15 cellular contexts compared by ENCODE assay signal in genomic region chr2:134070281-134070731, GRCh38.
"Had no signal": no experiment of that assay in that cellular context is flagged by ENCODE, and none has a peak within 500 bp of the region (broad histone marks: within the 10 kb centered on the region; RNA-seq: fewer than 3 reads in every experiment).

No MANE protein-coding gene starts in this region.

- H3K9me3 ChIP-seq: ascending aorta, ovary, sigmoid colon had no signal

- H3K9me3 Mint-ChIP-seq: activated CD8-positive, alpha-beta T cell treated with anti-CD3 and anti-CD28 coated beads for 36 hours; activated naive CD8-positive, alpha-beta T cell treated with anti-CD3 and anti-CD28 coated beads, Interleukin-2, amount 50 U/mL, for 24 hours; effector memory CD8-positive, alpha-beta T cell; mesothelial cell of epicardium had no signal

- H3K36me3 ChIP-seq: ascending aorta, ovary, sigmoid colon had no signal

- H3K27me3 ChIP-seq: ascending aorta, ovary, sigmoid colon had no signal

- DNase-seq: activated CD4-positive, alpha-beta T cell treated with anti-CD3 and anti-CD28 coated beads for 36 hours; activated CD8-positive, alpha-beta memory T cell treated with anti-CD3 and anti-CD28 coated beads, Interleukin-2, amount 50 U/mL, for 48 hours; activated CD8-positive, alpha-beta T cell treated with anti-CD3 and anti-CD28 coated beads for 36 hours; activated naive CD8-positive, alpha-beta T cell treated with anti-CD3 and anti-CD28 coated beads, Interleukin-2, amount 50 U/mL, for 24 hours; central memory CD4-positive, alpha-beta T cell; effector memory CD8-positive, alpha-beta T cell; hypothalamus; ovary; sigmoid colon; stimulated activated CD4-positive, alpha-beta T cell treated with anti-CD3 and anti-CD28 coated beads, Interleukin-4, amount 100 ng/mL, for 24 hours; stimulated activated naive CD8-positive, alpha-beta T cell treated with anti-CD3 and anti-CD28 coated beads, Interleukin-15, amount 100 ng/mL, for 72 hours had no signal

- H3K4me1 Mint-ChIP-seq: activated CD4-positive, alpha-beta T cell treated with anti-CD3 and anti-CD28 coated beads for 36 hours; activated naive CD8-positive, alpha-beta T cell treated with anti-CD3 and anti-CD28 coated beads, Interleukin-2, amount 50 U/mL, for 24 hours; mesothelial cell of epicardium; stimulated activated naive CD8-positive, alpha-beta T cell treated with anti-CD3 and anti-CD28 coated beads, Interleukin-15, amount 100 ng/mL, for 72 hours had no signal

- H3K27ac Mint-ChIP-seq: activated CD4-positive, alpha-beta T cell treated with anti-CD3 and anti-CD28 coated beads for 36 hours; activated CD8-positive, alpha-beta T cell treated with anti-CD3 and anti-CD28 coated beads for 36 hours; activated naive CD8-positive, alpha-beta T cell treated with anti-CD3 and anti-CD28 coated beads, Interleukin-2, amount 50 U/mL, for 24 hours; effector memory CD8-positive, alpha-beta T cell; mesothelial cell of epicardium; stimulated activated naive CD8-positive, alpha-beta T cell treated with anti-CD3 and anti-CD28 coated beads, Interleukin-15, amount 100 ng/mL, for 72 hours had no signal

- H3K27ac ChIP-seq: ascending aorta, epithelial cell of prostate, ovary, sigmoid colon had no signal

- ATAC-seq: activated CD4-positive, alpha-beta T cell treated with anti-CD3 and anti-CD28 coated beads for 36 hours; activated CD8-positive, alpha-beta T cell treated with anti-CD3 and anti-CD28 coated beads for 36 hours; activated naive CD8-positive, alpha-beta T cell treated with anti-CD3 and anti-CD28 coated beads, Interleukin-2, amount 50 U/mL, for 24 hours; effector memory CD8-positive, alpha-beta T cell; stimulated activated naive CD8-positive, alpha-beta T cell treated with anti-CD3 and anti-CD28 coated beads, Interleukin-15, amount 100 ng/mL, for 72 hours had no signal

- H3K27me3 Mint-ChIP-seq: activated naive CD8-positive, alpha-beta T cell treated with anti-CD3 and anti-CD28 coated beads, Interleukin-2, amount 50 U/mL, for 24 hours; stimulated activated naive CD8-positive, alpha-beta T cell treated with anti-CD3 and anti-CD28 coated beads, Interleukin-15, amount 100 ng/mL, for 72 hours had no signal

- H3K4me3 ChIP-seq: ascending aorta, ovary, sigmoid colon had no signal

- H3K36me3 Mint-ChIP-seq: mesothelial cell of epicardium had no signal

- H3K4me3 Mint-ChIP-seq: activated CD4-positive, alpha-beta T cell treated with anti-CD3 and anti-CD28 coated beads for 36 hours; activated CD8-positive, alpha-beta T cell treated with anti-CD3 and anti-CD28 coated beads for 36 hours; activated naive CD8-positive, alpha-beta T cell treated with anti-CD3 and anti-CD28 coated beads, Interleukin-2, amount 50 U/mL, for 24 hours; effector memory CD8-positive, alpha-beta T cell; mesothelial cell of epicardium; neural crest cell; stimulated activated naive CD8-positive, alpha-beta T cell treated with anti-CD3 and anti-CD28 coated beads, Interleukin-15, amount 100 ng/mL, for 72 hours had no signal
